In the genomic region with DNA sequence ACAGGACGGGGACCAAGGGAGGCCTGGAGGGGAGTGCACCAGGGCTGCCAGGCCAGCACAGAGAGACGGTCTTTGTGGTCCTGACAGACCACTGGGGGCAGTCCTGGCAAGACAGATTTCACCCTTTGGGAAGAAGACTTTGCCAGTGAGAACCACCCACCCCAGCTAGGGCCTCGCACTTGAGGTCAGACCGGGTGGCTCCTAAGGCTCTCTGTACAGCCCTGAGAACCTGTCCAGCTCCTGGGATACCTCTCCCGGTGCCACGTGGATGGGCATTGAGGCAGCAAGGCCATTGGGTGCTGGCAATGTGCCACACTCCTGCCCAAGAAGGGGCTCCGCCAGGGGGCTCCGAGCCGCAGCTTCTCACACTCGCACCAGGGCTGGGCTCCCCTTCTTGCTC, we compare ENCODE assay signal across 24 cellular contexts. TPM values are rescaled to one million over a fixed set of nuclear protein-coding genes. Genes with fewer than 3 reads are reported as not detected.
DNase-seq lines count a peak whose midpoint lies in the region; ATAC-seq, FAIRE-seq and TF ChIP-seq lines count a peak whose summit lies in the region.
"Had no signal": no experiment of that assay in that cellular context is flagged by ENCODE, and none has a peak within 500 bp of the region (broad histone marks: within the 10 kb centered on the region; RNA-seq: fewer than 3 reads in every experiment).

No MANE protein-coding gene starts in this region.

- H3K27me3 ChIP-seq in CD8-positive, alpha-beta T cell (ENCODE audit: insufficient read depth, low read length): no peaks in the 10 kb centered on the region
- H3K27me3 ChIP-seq in osteoblast (ENCODE audit: insufficient read depth, low read length): no peaks in the 10 kb centered on the region
- H3K27me3 ChIP-seq: body of pancreas, colonic mucosa, gastroesophageal sphincter, pancreas had no signal

- DNase-seq in CD8-positive, alpha-beta T cell: peak in 1 of 7 experiments; percentile 4
- DNase-seq in T-helper 17 cell (no peak), chondrocyte (ENCODE audit: low spot score) (peak; percentile 81), osteoblast (ENCODE audit: insufficient read length, low spot score, missing footprints) (peak; percentile 68), D721Med (ENCODE audit: insufficient read length, low spot score) (no peak), NCI-H82 (lab: John Stamatoyannopoulos, UW) (no peak), HFFc6 (no peak)
- DNase-seq: activated B cell treated with CpG ODN at 0.5 μM for 24 hours; activated CD8-positive, alpha-beta memory T cell treated with anti-CD3 and anti-CD28 coated beads for 24 hours; CD4-positive, alpha-beta memory T cell; colonic mucosa; DMS153; islet precursor cell; NCI-H1694; NCI-H526 treated with DMSO at 0.1 percent for 48 hours; SK-N-SH; stimulated activated CD4-positive, alpha-beta T cell treated with anti-CD3 and anti-CD28 coated beads, Interleukin-12 subunit alpha, Interleukin-12 subunit beta, amount 100 ng/mL, for 4 hours had no signal

- no peak overlapping the region for H2AFZ ChIP-seq in osteoblast (ENCODE audit: low read length)

- H3K27ac Mint-ChIP-seq in CD8-positive, alpha-beta T cell: peak overlapping the region; percentile 77
- H3K27ac Mint-ChIP-seq in T-helper 17 cell (peak overlapping the region; percentile 82), chondrocyte (ENCODE audit: unreplicated experiment) (no peak overlapping the region), HFFc6 (no peak overlapping the region)

- peaks cover 93% of the 10 kb centered on the region for H3K36me3 ChIP-seq in CD8-positive, alpha-beta T cell (ENCODE audit: insufficient read depth, low read length)
- no peaks in the 10 kb centered on the region for H3K36me3 ChIP-seq in osteoblast (ENCODE audit: insufficient read depth, low read length)
- H3K36me3 ChIP-seq: colonic mucosa, pancreas had no signal

- H3K27ac ChIP-seq in CD8-positive, alpha-beta T cell (ENCODE audit: low read depth, low read length): no peak overlapping the region
- H3K27ac ChIP-seq in osteoblast (ENCODE audit: low read depth, low read length): no peak overlapping the region
- H3K27ac ChIP-seq: body of pancreas, colonic mucosa, gastroesophageal sphincter, KMS-11, pancreas had no signal

- H3K79me2 ChIP-seq in osteoblast (ENCODE audit: insufficient read depth, low read length): no peaks in the 10 kb centered on the region

- H3K27me3 Mint-ChIP-seq in CD8-positive, alpha-beta T cell (ENCODE audit: low read depth): no peaks in the 10 kb centered on the region
- H3K27me3 Mint-ChIP-seq in T-helper 17 cell (no peaks in the 10 kb centered on the region), chondrocyte (ENCODE audit: low read depth) (no peaks in the 10 kb centered on the region), HFFc6 (ENCODE audit: insufficient read depth) (peaks cover 41% of the 10 kb centered on the region)
- H3K27me3 Mint-ChIP-seq: activated B cell treated with CpG ODN at 0.5 μM for 24 hours; CD4-positive, alpha-beta memory T cell had no signal

- FAIRE-seq in D721Med (lab: Jason Lieb, UNC): no peak
- FAIRE-seq: G401.6, pancreas, urothelium cell line had no signal

- no peak overlapping the region for H3K4me2 ChIP-seq in osteoblast (ENCODE audit: insufficient read depth, low read length)
- H3K4me2 ChIP-seq: KMS-11, SK-N-SH had no signal

- peaks cover 10% of the 10 kb centered on the region for H4K20me1 ChIP-seq in osteoblast (ENCODE audit: insufficient read depth, low read length)

- no peak for TF ChIP-seq CTCF in CD8-positive, alpha-beta T cell (IDR thresholded peaks at IDR 0.05)
- TF ChIP-seq CTCF in chondrocyte (IDR thresholded peaks at IDR 0.05) (no peak), osteoblast (IDR thresholded peaks at IDR 0.05; ENCODE audit: extremely low read depth, low read depth, low read length) (no peak), D721Med (IDR thresholded peaks at IDR 0.05; ENCODE audit: insufficient read depth, missing control alignments) (no peak), HFFc6 (IDR thresholded peaks at IDR 0.05) (no peak)

- ATAC-seq in CD8-positive, alpha-beta T cell: no peak
- no peak for ATAC-seq in T-helper 17 cell
- ATAC-seq: body of pancreas, gastroesophageal sphincter, pancreas, right cardiac atrium had no signal

- no peaks in the 10 kb centered on the region for H3K9me3 ChIP-seq in CD8-positive, alpha-beta T cell (ENCODE audit: low read length)
- no peaks in the 10 kb centered on the region for H3K9me3 ChIP-seq in T-helper 17 cell (ENCODE audit: control insufficient read depth, low read length, poor library complexity, severe bottlenecking)
- no peaks in the 10 kb centered on the region for H3K9me3 ChIP-seq in osteoblast (ENCODE audit: low read depth, low read length)
- H3K9me3 ChIP-seq: body of pancreas, colonic mucosa, gastroesophageal sphincter, pancreas, SK-N-SH had no signal

- H3K4me1 Mint-ChIP-seq in CD8-positive, alpha-beta T cell (ENCODE audit: low read depth): peaks cover 44% of the 10 kb centered on the region
- H3K4me1 Mint-ChIP-seq in T-helper 17 cell (peaks cover 36% of the 10 kb centered on the region), chondrocyte (ENCODE audit: low read depth) (peaks cover 16% of the 10 kb centered on the region), HFFc6 (ENCODE audit: low read depth) (no peaks in the 10 kb centered on the region)

- peaks cover 92% of the 10 kb centered on the region for H3K36me3 Mint-ChIP-seq in CD8-positive, alpha-beta T cell
- H3K36me3 Mint-ChIP-seq in T-helper 17 cell (ENCODE audit: low read depth) (peaks cover 20% of the 10 kb centered on the region), chondrocyte (ENCODE audit: low read depth) (peaks cover 12% of the 10 kb centered on the region), HFFc6 (ENCODE audit: low read depth) (no peaks in the 10 kb centered on the region)

- no peak overlapping the region for H3K4me3 Mint-ChIP-seq in CD8-positive, alpha-beta T cell
- H3K4me3 Mint-ChIP-seq in T-helper 17 cell (no peak overlapping the region), chondrocyte (ENCODE audit: unreplicated experiment) (no peak overlapping the region), HFFc6 (no peak overlapping the region)
- H3K4me3 Mint-ChIP-seq: activated B cell treated with CpG ODN at 0.5 μM for 24 hours; CD4-positive, alpha-beta memory T cell had no signal

- H3K9me3 Mint-ChIP-seq in CD8-positive, alpha-beta T cell: no peaks in the 10 kb centered on the region
- no peaks in the 10 kb centered on the region for H3K9me3 Mint-ChIP-seq in chondrocyte (ENCODE audit: low read depth)
- no peaks in the 10 kb centered on the region for H3K9me3 Mint-ChIP-seq in HFFc6
- H3K9me3 Mint-ChIP-seq: activated B cell treated with CpG ODN at 0.5 μM for 24 hours; CD4-positive, alpha-beta memory T cell had no signal

- CTCF ChIA-PET in CD8-positive, alpha-beta T cell (lab: Charles Lee): interaction anchor here (7.3 to 31.7 kb wide), 2 partner anchors 8 to 47 kb away, joined by 36 to 1143 read pairs; partner anchors contain the start of gene EVL

- POLR2A ChIA-PET in CD8-positive, alpha-beta T cell (lab: Charles Lee): interaction anchor here (0.8 to 34.9 kb wide), 3 partner anchors 11 to 42 kb away, joined by 3 to 700 read pairs (median 3); partner anchors contain the start of gene EVL

- intact Hi-C loops in CD8-positive, alpha-beta T cell (cut with DNase I, micrococcal nuclease): no loop called here

- no peak overlapping the region for H3K4me3 ChIP-seq in CD8-positive, alpha-beta T cell (ENCODE audit: low read depth, low read length)
- H3K4me3 ChIP-seq in osteoblast (ENCODE audit: insufficient read depth, low read length): no peak overlapping the region
- H3K4me3 ChIP-seq: body of pancreas, colonic mucosa, gastroesophageal sphincter, pancreas had no signal

- H3K4me1 ChIP-seq in CD8-positive, alpha-beta T cell (ENCODE audit: insufficient read depth, low read length): peaks cover 25% of the 10 kb centered on the region
- peaks cover 12% of the 10 kb centered on the region for H3K4me1 ChIP-seq in osteoblast (ENCODE audit: insufficient read depth, low read length)
- H3K4me1 ChIP-seq: colonic mucosa, gastroesophageal sphincter, pancreas had no signal

RNA-seq across cellular contexts. Expression of gene DEGS2, which starts 42.4 kb away (rescaled TPM):
- under 1 TPM; 0.22 to 0.60 TPM for total RNA-seq in CD8-positive, alpha-beta T cell
- under 1 TPM in 1 of 2 donors, not detected in 1; 0.30 TPM for total RNA-seq in T-helper 17 cell
- 0.17 to 0.36 TPM in 2 of 3 replicates, not detected in the other for total RNA-seq in chondrocyte
- total RNA-seq in osteoblast: 0.29 and 0.36 TPM in 2 replicates
- not detected for total RNA-seq in HFFc6 (2021; fragmentation: NEBNext Ultra II Directional; extraction: Animal tissue kit (Norgen Biotek cat#: 25700))

RNA-seq across cellular contexts. Expression of gene EVL, which starts 51.8 kb away (rescaled TPM):
- total RNA-seq in CD8-positive, alpha-beta T cell: 100 to 1,000 TPM; 573 to 578 TPM
- total RNA-seq in T-helper 17 cell (100 to 1,000 TPM; 793 to 831 TPM), chondrocyte (98.9 to 112 TPM (median 104 TPM) in 3 replicates), osteoblast (16.6 and 17.4 TPM in 2 replicates)
- 1 to 10 TPM; 1.2 to 4.8 (median 2.0) TPM for total RNA-seq in HFFc6 (2021; fragmentation: NEBNext Ultra II Directional; extraction: Animal tissue kit (Norgen Biotek cat#: 25700))

Comparison
In these comparisons a context has a peak if more than half of its experiments do, and no peak if none do; other contexts are left out.
1. DNase-seq: peak in chondrocyte (single experiment) and osteoblast (single experiment); none in T-helper 17 cell (0 of 3), D721Med (single experiment), NCI-H82 (single experiment) and HFFc6 (single experiment).
2. H3K27ac Mint-ChIP-seq: peak in CD8-positive, alpha-beta T cell (single experiment) and T-helper 17 cell (single experiment); none in chondrocyte (single experiment) and HFFc6 (single experiment).